In the genomic region with DNA sequence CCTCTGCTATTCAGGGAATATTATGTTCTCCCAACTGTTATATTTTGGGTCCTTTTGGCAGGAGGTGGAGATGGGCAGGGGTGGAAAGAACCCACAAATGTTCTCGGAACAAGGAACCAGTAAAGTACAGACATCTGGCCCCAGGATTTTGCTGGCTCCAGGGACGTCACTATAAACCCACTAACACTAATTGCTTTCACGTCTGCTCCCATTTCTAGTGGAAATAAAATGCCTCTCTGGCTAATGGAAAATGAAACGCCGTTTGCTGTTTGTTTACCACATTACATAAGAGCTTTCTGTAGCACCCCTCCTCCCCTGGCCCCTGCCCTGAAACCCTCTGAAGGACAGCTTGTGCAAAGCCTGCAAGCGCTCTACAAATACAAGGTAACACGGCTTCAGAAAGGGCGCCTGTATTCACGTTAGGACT, we compare ENCODE assay signal across 1 cellular context.
TF ChIP-seq lines count a peak whose summit lies in the region.

No MANE protein-coding gene starts in this region.

TF ChIP-seq in GM23338, 12 proteins besides CTCF, POLR2A, EP300 and RAD21 (continued from another document):
- no peak for TF ChIP-seq ZNF462 (CRISPR knock-in tag; IDR thresholded peaks at IDR 0.05)
- no peak for TF ChIP-seq POLR2AphosphoS5 (IDR thresholded peaks at IDR 0.05; ENCODE audit: low read depth)
- TF ChIP-seq, protein P1, sequence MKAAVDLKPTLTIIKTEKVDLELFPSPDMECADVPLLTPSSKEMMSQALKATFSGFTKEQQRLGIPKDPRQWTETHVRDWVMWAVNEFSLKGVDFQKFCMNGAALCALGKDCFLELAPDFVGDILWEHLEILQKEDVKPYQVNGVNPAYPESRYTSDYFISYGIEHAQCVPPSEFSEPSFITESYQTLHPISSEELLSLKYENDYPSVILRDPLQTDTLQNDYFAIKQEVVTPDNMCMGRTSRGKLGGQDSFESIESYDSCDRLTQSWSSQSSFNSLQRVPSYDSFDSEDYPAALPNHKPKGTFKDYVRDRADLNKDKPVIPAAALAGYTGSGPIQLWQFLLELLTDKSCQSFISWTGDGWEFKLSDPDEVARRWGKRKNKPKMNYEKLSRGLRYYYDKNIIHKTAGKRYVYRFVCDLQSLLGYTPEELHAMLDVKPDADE (IDR thresholded peaks at IDR 0.05) = no peak
- TF ChIP-seq CREB1 (CRISPR knock-in tag; IDR thresholded peaks at IDR 0.05; ENCODE audit: low read depth) = no peak
- no peak for TF ChIP-seq NANOG (IDR thresholded peaks at IDR 0.05; ENCODE audit: borderline replicate concordance)
